In the genomic region with DNA sequence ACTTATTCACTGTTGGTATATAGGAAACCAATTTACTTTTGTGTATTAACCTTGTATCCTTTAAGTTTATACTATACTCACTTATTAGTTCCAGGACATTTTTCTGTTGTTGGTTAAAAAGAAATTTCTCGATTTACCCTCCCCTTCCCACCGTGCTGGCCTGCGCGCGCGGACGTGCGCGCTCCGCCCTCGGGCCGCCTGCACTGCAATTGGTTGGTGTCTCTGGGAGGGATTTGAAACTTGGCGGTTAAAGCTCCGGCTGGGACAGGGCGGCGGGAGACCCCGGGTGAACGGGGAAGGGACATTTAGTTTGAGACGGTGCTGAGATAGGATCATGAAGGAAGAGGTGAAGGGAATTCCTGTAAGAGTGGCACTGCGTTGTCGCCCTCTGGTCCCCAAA, we compare ENCODE assay signal across 18 cellular contexts. TPM values are rescaled to one million over a fixed set of nuclear protein-coding genes. Genes with fewer than 3 reads are reported as not detected.
DNase-seq lines count a peak whose midpoint lies in the region; ATAC-seq and TF ChIP-seq lines count a peak whose summit lies in the region.
"Had no signal": no experiment of that assay in that cellular context is flagged by ENCODE, and none has a peak within 500 bp of the region (broad histone marks: within the 10 kb centered on the region; RNA-seq: fewer than 3 reads in every experiment).

A gene with protein sequence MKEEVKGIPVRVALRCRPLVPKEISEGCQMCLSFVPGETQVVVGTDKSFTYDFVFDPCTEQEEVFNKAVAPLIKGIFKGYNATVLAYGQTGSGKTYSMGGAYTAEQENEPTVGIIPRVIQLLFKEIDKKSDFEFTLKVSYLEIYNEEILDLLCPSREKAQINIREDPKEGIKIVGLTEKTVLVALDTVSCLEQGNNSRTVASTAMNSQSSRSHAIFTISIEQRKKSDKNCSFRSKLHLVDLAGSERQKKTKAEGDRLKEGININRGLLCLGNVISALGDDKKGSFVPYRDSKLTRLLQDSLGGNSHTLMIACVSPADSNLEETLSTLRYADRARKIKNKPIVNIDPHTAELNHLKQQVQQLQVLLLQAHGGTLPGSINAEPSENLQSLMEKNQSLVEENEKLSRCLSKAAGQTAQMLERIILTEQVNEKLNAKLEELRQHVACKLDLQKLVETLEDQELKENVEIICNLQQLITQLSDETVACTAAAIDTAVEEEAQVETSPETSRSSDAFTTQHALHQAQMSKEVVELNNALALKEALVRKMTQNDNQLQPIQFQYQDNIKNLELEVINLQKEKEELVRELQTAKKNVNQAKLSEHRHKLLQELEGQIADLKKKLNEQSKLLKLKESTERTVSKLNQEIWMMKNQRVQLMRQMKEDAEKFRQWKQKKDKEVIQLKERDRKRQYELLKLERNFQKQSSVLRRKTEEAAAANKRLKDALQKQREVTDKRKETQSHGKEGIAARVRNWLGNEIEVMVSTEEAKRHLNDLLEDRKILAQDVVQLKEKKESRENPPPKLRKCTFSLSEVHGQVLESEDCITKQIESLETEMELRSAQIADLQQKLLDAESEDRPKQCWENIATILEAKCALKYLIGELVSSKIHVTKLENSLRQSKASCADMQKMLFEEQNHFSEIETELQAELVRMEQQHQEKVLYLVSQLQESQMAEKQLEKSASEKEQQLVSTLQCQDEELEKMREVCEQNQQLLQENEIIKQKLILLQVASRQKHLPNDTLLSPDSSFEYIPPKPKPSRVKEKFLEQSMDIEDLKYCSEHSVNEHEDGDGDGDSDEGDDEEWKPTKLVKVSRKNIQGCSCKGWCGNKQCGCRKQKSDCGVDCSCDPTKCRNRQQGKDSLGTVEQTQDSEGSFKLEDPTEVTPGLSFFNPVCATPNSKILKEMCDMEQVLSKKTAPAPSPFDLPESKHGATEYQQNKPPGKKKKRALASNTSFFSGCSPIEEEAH (plus strand): TSS at position 230 of the 400 bp plus-strand sequence. CDS start 105 bp downstream, at position 335.

- H3K27me3 ChIP-seq in H7 (ENCODE audit: control insufficient read depth, insufficient read depth, low read length) (no peaks in the 10 kb centered on the region), brain microvascular endothelial cell (replicated peaks) (no peaks in the 10 kb centered on the region), esophagus muscularis mucosa (no peaks in the 10 kb centered on the region), A673 (replicated peaks; ENCODE audit: insufficient read depth, low read depth, low read length, poor library complexity) (no peaks in the 10 kb centered on the region)

- no peak within 1 kb of the TSS for H3K27ac ChIP-seq in brain microvascular endothelial cell
- H3K27ac ChIP-seq in esophagus muscularis mucosa (replicated peaks in 1 of 4) = no peak within 1 kb of the TSS
- no peak within 1 kb of the TSS for H3K27ac ChIP-seq in A673 (ENCODE audit: low read depth, low read length, poor library complexity, severe bottlenecking)
- H3K27ac ChIP-seq: 22Rv1, KMS-11 had no signal

- POLR2A ChIA-PET in A673 (lab: Charles Lee; ENCODE audit: low non-redundant PET) = no interaction called here

- intact Hi-C loops in esophagus muscularis mucosa (cut with DNase I) (no loop called here), A673 (cut with micrococcal nuclease; ENCODE audit: unreplicated experiment) (no loop called here)

- no peak for DNase-seq in H7
- DNase-seq in LNCaP clone FGC (ENCODE audit: low read depth) = no peak
- DNase-seq in brain microvascular endothelial cell = no peak
- peak; percentile 31 for DNase-seq in esophagus muscularis mucosa (ENCODE audit: extremely low spot score)
- DNase-seq in activated gamma-delta T cell treated with Interleukin-2 at 50 U/mL for 16 hours = no peak
- no peak for DNase-seq in amniotic stem cell (lab: John Stamatoyannopoulos, UW)
- DNase-seq in A673 (ENCODE audit: low spot score) = no peak
- DNase-seq: BE2C; C1 segment of cervical spinal cord; Caco-2; CD4-positive, CD25-positive, alpha-beta regulatory T cell; CD8-positive, alpha-beta memory T cell; GOT3; H9 had no signal

- H3K36me3 ChIP-seq in H7 (replicated peaks; ENCODE audit: control insufficient read depth, insufficient read depth, low read length) = no peaks in the 10 kb centered on the region
- H3K36me3 ChIP-seq in brain microvascular endothelial cell (replicated peaks) = no peaks in the 10 kb centered on the region
- H3K36me3 ChIP-seq in esophagus muscularis mucosa = no peaks in the 10 kb centered on the region
- no peaks in the 10 kb centered on the region for H3K36me3 ChIP-seq in A673 (ENCODE audit: insufficient read depth, low read length, poor library complexity, severe bottlenecking)
- H3K36me3 ChIP-seq: BE2C had no signal

- H3K9me3 ChIP-seq in esophagus muscularis mucosa (peaks cover 0 to 4% (median 0%) of the 10 kb centered on the region in 4 donors), A673 (ENCODE audit: low read depth, low read length, poor library complexity, severe bottlenecking) (no peaks in the 10 kb centered on the region)
- H3K9me3 ChIP-seq: BE2C, Caco-2 had no signal

- ATAC-seq in GM21526 (IDR thresholded peaks at IDR 0.05; ENCODE audit: low FRiP score, unreplicated experiment) = no peak
- ATAC-seq: HepG2 had no signal

- H3K4me3 ChIP-seq in H7 (ENCODE audit: insufficient read depth, low read depth, low read length) (peak within 1 kb of the TSS; percentile 21; the same call in 1 of the 2 replicates), LNCaP clone FGC (ENCODE audit: low read depth, low read length) (peak within 1 kb of the TSS; percentile 23; the same call in 1 of the 2 replicates), brain microvascular endothelial cell (ENCODE audit: low read depth, low read length) (peak within 1 kb of the TSS; percentile 33), esophagus muscularis mucosa (no peak within 1 kb of the TSS), A673 (ENCODE audit: low read depth, low read length, poor library complexity, severe bottlenecking) (no peak within 1 kb of the TSS)

- TF ChIP-seq EP300 in esophagus muscularis mucosa (IDR thresholded peaks at IDR 0.05) = no peak

- BruUV-seq in A673 (replicated peaks; lab: Mats Ljungman, UMichigan) = no TSS peak

- H3K4me1 ChIP-seq in esophagus muscularis mucosa (no peaks in the 10 kb centered on the region), A673 (ENCODE audit: insufficient read depth, low read length, poor library complexity, severe bottlenecking) (no peaks in the 10 kb centered on the region)
- H3K4me1 ChIP-seq: BE2C, Caco-2 had no signal

- CTCF ChIA-PET in A673 (lab: Charles Lee) = no interaction called here

- in situ Hi-C loops in brain microvascular endothelial cell (cut with HindIII; ENCODE audit: low pct_ligation_motif_present, low sequenced_read_pairs) = no loop called here

- no peak for TF ChIP-seq POLR2A in esophagus muscularis mucosa (IDR thresholded peaks at IDR 0.05; ENCODE audit: low read depth)

- TF ChIP-seq CTCF in LNCaP clone FGC (IDR thresholded peaks at IDR 0.05; ENCODE audit: control insufficient read depth, extremely low read depth, insufficient read depth) (no peak), brain microvascular endothelial cell (IDR thresholded peaks at IDR 0.05; ENCODE audit: low read depth, low read length, missing control alignments) (no peak), esophagus muscularis mucosa (IDR thresholded peaks at IDR 0.05) (no peak), A673 (conservative IDR thresholded peaks at IDR 0.05; ENCODE audit: low read depth, low read length) (no peak)

- WGBS in esophagus muscularis mucosa = 93% methylated on average over 21 of the region's 21 CpGs

RNA-seq across cellular contexts. Expression of the gene that starts here (rescaled TPM):
- 0.03 and 0.33 TPM in 2 replicates for total RNA-seq in H7 (2014; rRNA removed; shearing (Covaris generic))
- under 1 TPM in 2 of 4 donors, not detected in 2; under 0.01 TPM for total RNA-seq in esophagus muscularis mucosa
- total RNA-seq in A673 (2021) = 0.77 and 0.79 TPM in 2 replicates
- total RNA-seq: CD4-positive, CD25-positive, alpha-beta regulatory T cell had no signal

Comparison
In these comparisons a context has a peak if more than half of its experiments do, and no peak if none do; other contexts are left out.
1. Peak in DNase-seq in esophagus muscularis mucosa; RNA of the gene not detected or under 1 TPM.
2. H3K4me3 ChIP-seq: peak in H7 (single experiment), LNCaP clone FGC (single experiment) and brain microvascular endothelial cell (single experiment); none in esophagus muscularis mucosa (0 of 4) and A673 (single experiment).